In the genomic region with DNA sequence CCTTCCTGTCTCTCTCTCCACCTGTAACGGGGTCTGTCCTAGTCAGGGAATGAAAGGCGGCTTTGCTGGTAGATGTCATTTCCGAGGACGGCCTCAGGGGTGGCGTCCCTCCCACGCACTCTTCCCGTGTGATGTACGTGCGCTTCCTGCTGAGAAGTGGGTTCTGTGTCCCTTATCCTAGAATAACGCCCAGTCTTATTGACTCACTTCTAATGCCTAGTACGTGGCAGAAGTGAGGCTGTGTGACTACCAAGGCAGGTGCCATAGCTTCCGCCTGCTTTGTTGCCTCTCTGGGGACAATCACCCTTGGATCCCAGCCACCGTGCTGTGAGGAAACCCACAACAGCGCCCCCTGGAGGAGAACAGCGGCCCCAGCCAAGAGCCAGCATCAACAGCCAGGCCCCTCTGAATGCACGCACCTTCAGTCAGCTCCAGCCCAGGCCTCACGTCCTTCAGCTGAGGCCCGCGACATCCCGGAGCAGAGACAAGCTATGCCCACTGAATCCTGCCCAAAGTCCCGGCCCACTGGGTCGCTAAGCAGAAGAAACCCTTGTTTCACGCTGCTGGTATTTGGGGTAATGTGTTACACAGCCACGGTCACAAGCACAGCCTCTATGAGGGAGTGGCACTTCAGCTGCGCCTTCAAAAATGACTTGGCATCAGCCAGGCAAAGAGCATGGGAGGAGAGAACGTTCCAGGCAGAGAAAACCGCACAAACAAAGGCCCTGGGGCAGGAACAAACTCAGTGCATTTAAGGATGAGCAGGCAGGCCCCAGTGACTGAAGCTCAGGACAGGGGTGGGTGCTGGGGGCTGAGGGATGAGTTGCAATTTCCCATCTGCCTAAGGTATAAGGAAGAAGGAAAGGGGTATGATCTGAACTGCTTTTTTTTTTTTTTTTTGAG, we compare ENCODE assay signal across 8 cellular contexts.
DNase-seq lines count a peak whose midpoint lies in the region; ATAC-seq, FAIRE-seq and TF ChIP-seq lines count a peak whose summit lies in the region.

No MANE protein-coding gene starts in this region.

- no peak for TF ChIP-seq RAD21 in GM12878 (IDR thresholded peaks at IDR 0.05; ENCODE audit: insufficient read depth, low read depth, low read length)

- no peaks in the 10 kb centered on the region for H3K79me2 ChIP-seq in GM12878 (ENCODE audit: control insufficient read depth, insufficient read depth, low read length)

- H3K4me3 ChIP-seq in BJ (ENCODE audit: low read depth, low read length): no peak overlapping the region
- H3K4me3 ChIP-seq in GM12878: no peak overlapping the region
- H3K4me3 ChIP-seq in lower lobe of right lung: no peak overlapping the region

- ATAC-seq in GM12878 (peak; percentile 58), lower lobe of right lung (peak; percentile 45 to 51), GM21526 (IDR thresholded peaks at IDR 0.05; ENCODE audit: low FRiP score, unreplicated experiment) (no peak), GM18909 (IDR thresholded peaks at IDR 0.05; ENCODE audit: poor library complexity, unreplicated experiment) (no peak)

- H3K27ac ChIP-seq in GM12878 (ENCODE audit: control insufficient read depth, insufficient read depth) (no peak overlapping the region), lower lobe of right lung (no peak overlapping the region)

- H4K20me1 ChIP-seq in GM12878 (ENCODE audit: control insufficient read depth, insufficient read depth): no peaks in the 10 kb centered on the region

- no peak overlapping the region for H3K4me2 ChIP-seq in GM12878 (ENCODE audit: control insufficient read depth, insufficient read depth)

- H3K9ac ChIP-seq in GM12878 (ENCODE audit: control insufficient read depth, insufficient read depth, low read length): no peak overlapping the region

- FAIRE-seq in HTR-8/SVneo (lab: Jason Lieb, UNC) (peak; percentile 74), GM12878 (lab: Jason Lieb, UNC) (no peak)

- whole genome bisulfite sequencing in GM12878 (ENCODE audit: insufficient coverage, insufficient replicate concordance, low lambda C conversion rate, missing lambda C conversion rate): 26% methylated on average over 27 of the region's 27 CpGs

- no peaks in the 10 kb centered on the region for H3K36me3 ChIP-seq in BJ (ENCODE audit: control insufficient read depth, insufficient read depth, low read length)
- H3K36me3 ChIP-seq in GM12878 (ENCODE audit: control insufficient read depth in 2 of 2, insufficient read depth in 2 of 2, low read length in 1 of 2): no peaks in the 10 kb centered on the region
- no peaks in the 10 kb centered on the region for H3K36me3 ChIP-seq in lower lobe of right lung

- no peak for DNase-seq in BJ (ENCODE audit: low read depth)
- peak; percentile 43 for DNase-seq in HTR-8/SVneo (ENCODE audit: insufficient read length, low spot score)
- DNase-seq in T-helper 9 cell: peak; percentile 37
- DNase-seq in GM12878 (ENCODE audit: low read depth, low spot score): no peak
- DNase-seq in lower lobe of right lung: peak; percentile 58
- peak; percentile 32 for DNase-seq in stimulated activated naive CD4-positive, alpha-beta T cell treated with Interleukin-2 at 50 U/mL for 16 hours (lab: John Stamatoyannopoulos, UW)

- no peaks in the 10 kb centered on the region; the same call in 2 of the 3 replicates for H3K9me3 ChIP-seq in GM12878 (replicated peaks; ENCODE audit: control insufficient read depth, insufficient read depth, low read length)
- no peaks in the 10 kb centered on the region for H3K9me3 ChIP-seq in lower lobe of right lung

- RAD21 ChIA-PET in GM12878 (lab: Charles Lee; ENCODE audit: unreplicated experiment): no interaction called here

- POLR2A ChIA-PET in BJ (lab: Charles Lee): no interaction called here
- POLR2A ChIA-PET in GM12878 (lab: Charles Lee): no interaction called here

- TF ChIP-seq CTCF in BJ (IDR thresholded peaks at IDR 0.05; ENCODE audit: insufficient read depth, low read depth, low read length) (peak; percentile 52), GM12878 (IDR thresholded peaks at IDR 0.05 in 2 of 3, conservative IDR thresholded peaks at IDR 0.05 in 1 of 3; ENCODE audit: control insufficient read depth in 2 of 3, extremely low read depth in 1 of 3, insufficient read depth in 1 of 3, low read depth in 3 of 3, low read length in 3 of 3) (peak; percentile 15 to 48 (median 40); a peak in 3 of 6 replicates), lower lobe of right lung (IDR thresholded peaks at IDR 0.05) (peak; percentile 52)

- H3K27me3 ChIP-seq in BJ (ENCODE audit: control insufficient read depth, insufficient read depth, low read length) (no peaks in the 10 kb centered on the region), GM12878 (replicated peaks in 1 of 2; ENCODE audit: control insufficient read depth in 2 of 2, insufficient read depth in 2 of 2, low read length in 1 of 2) (peaks cover 0 to 2% of the 10 kb centered on the region in 2 experiments; a peak in 2 of 4 replicates), lower lobe of right lung (ENCODE audit: low read depth) (no peaks in the 10 kb centered on the region)

- no peak for TF ChIP-seq POLR2A in GM12878 (IDR thresholded peaks at IDR 0.05; ENCODE audit: low read depth, low read length)

- no peak overlapping the region for H2AFZ ChIP-seq in GM12878 (ENCODE audit: control insufficient read depth, low read depth, low read length)

- H3K4me1 ChIP-seq in GM12878 (ENCODE audit: control insufficient read depth, insufficient read depth, low read length): no peaks in the 10 kb centered on the region
- no peaks in the 10 kb centered on the region for H3K4me1 ChIP-seq in lower lobe of right lung

- BruUV-seq in GM12878 (replicated peaks; lab: Mats Ljungman, UMichigan): no TSS peak

- SMC1A ChIA-PET in GM12878 (lab: Charles Lee; ENCODE audit: uncharacterized antibody, unreplicated experiment): no interaction called here

- intact Hi-C loops in GM12878 (cut with micrococcal nuclease; ENCODE audit: unreplicated experiment): no loop called here
- intact Hi-C loops in lower lobe of right lung (cut with DNase I): no loop called here

- CTCF ChIA-PET in BJ (lab: Yijun Ruan, JAX) (interaction anchor here (0.8 to 4.5 kb wide), 12 partner anchors 8 to 524 kb away, joined by 3 to 37 read pairs (median 3); no protein-coding TSS in a partner anchor), GM12878 (lab: Yijun Ruan, JAX) (interaction anchor here (0.9 to 2.2 kb wide), 2 partner anchors 11 to 330 kb away, joined by 4 to 7 read pairs; no protein-coding TSS in a partner anchor)

- in situ Hi-C loops in GM12878 (cut with MboI): no loop called here

- no peak for TF ChIP-seq EP300 in GM12878 (IDR thresholded peaks at IDR 0.05; ENCODE audit: borderline replicate concordance in 1 of 2, control insufficient read depth in 1 of 2, low read depth in 2 of 2, low read length in 2 of 2)

TF ChIP-seq in GM12878, 131 proteins besides CTCF, POLR2A, EP300 and RAD21:
- TF ChIP-seq SMC3 (IDR thresholded peaks at IDR 0.05; ENCODE audit: borderline replicate concordance, low read length) (0 out of 2 replicates have a peak, but pooled peaks have one; percentile 10), SREBF2 (IDR thresholded peaks at IDR 0.05; ENCODE audit: low read length) (no peak), BACH1 (IDR thresholded peaks at IDR 0.05; ENCODE audit: borderline replicate concordance) (no peak)

Comparison
In these comparisons a context has a peak if more than half of its experiments do, and no peak if none do; other contexts are left out.
1. DNase-seq: peak in HTR-8/SVneo (single experiment), T-helper 9 cell (single experiment), lower lobe of right lung (single experiment) and stimulated activated naive CD4-positive, alpha-beta T cell treated with Interleukin-2 at 50 U/mL for 16 hours (single experiment); none in BJ (single experiment) and GM12878 (single experiment).
2. ATAC-seq: peak in GM12878 (single experiment) and lower lobe of right lung (2 of 2); none in GM21526 (single experiment) and GM18909 (single experiment).
3. Peak in every context shown above with its lines, with median percentiles within 50 percentile points of each other: CTCF ChIP-seq.